ENCODE assay signal across 27 cellular contexts in genomic region chr2:230889911-230890601, GRCh38. TPM values are rescaled to one million over a fixed set of nuclear protein-coding genes. Genes with fewer than 3 reads are reported as not detected.
DNase-seq lines count a peak whose midpoint lies in the region; ATAC-seq and TF ChIP-seq lines count a peak whose summit lies in the region.
"Had no signal": no experiment of that assay in that cellular context is flagged by ENCODE, and none has a peak within 500 bp of the region (broad histone marks: within the 10 kb centered on the region; RNA-seq: fewer than 3 reads in every experiment).

No MANE protein-coding gene starts in this region.

- intact Hi-C loops in sciatic nerve (cut with DNase I) = no loop called here

- H3K9me3 ChIP-seq in neural progenitor cell (ENCODE audit: low read depth) = no peaks in the 10 kb centered on the region
- H3K9me3 ChIP-seq: SK-N-SH had no signal

- no peak overlapping the region for H3K4me3 ChIP-seq in neural progenitor cell
- H3K4me3 ChIP-seq: K562 had no signal

- H4K20me1 ChIP-seq in neural progenitor cell (ENCODE audit: low read depth) = no peaks in the 10 kb centered on the region

- peak overlapping the region; percentile 21 for H3K27ac ChIP-seq in cingulate gyrus (ENCODE audit: low read depth, low read length)
- H3K27ac ChIP-seq in neural progenitor cell = no peak overlapping the region
- H3K27ac ChIP-seq: C4-2B, HL-60, RWPE1 had no signal

- H3K27ac Mint-ChIP-seq in activated naive CD8-positive, alpha-beta T cell treated with anti-CD3 and anti-CD28 coated beads, Interleukin-2, amount 10 ng/mL, durations not matched to agents 7 days and 5 days = no peak overlapping the region
- no peak overlapping the region for H3K27ac Mint-ChIP-seq in activated naive CD8-positive, alpha-beta T cell treated with anti-CD3 and anti-CD28 coated beads for 36 hours
- H3K27ac Mint-ChIP-seq in neural progenitor cell = peak overlapping the region; percentile 33
- H3K27ac Mint-ChIP-seq: HFFc6 had no signal

- no peaks in the 10 kb centered on the region for H3K36me3 ChIP-seq in neural progenitor cell

- H3K4me2 ChIP-seq in neural progenitor cell = no peak overlapping the region
- H3K4me2 ChIP-seq: SK-N-SH had no signal

- peaks cover 11% of the 10 kb centered on the region for H3F3A ChIP-seq in neural progenitor cell (ENCODE audit: low read depth)

- POLR2A ChIA-PET in activated naive CD8-positive, alpha-beta T cell treated with anti-CD3 and anti-CD28 coated beads, Interleukin-2, amount 10 ng/mL, durations not matched to agents 7 days and 5 days (lab: Charles Lee) = no interaction called here

- H3K4me1 Mint-ChIP-seq in activated naive CD8-positive, alpha-beta T cell treated with anti-CD3 and anti-CD28 coated beads, Interleukin-2, amount 10 ng/mL, durations not matched to agents 7 days and 5 days = peaks cover 40% of the 10 kb centered on the region
- peaks cover 38% of the 10 kb centered on the region for H3K4me1 Mint-ChIP-seq in activated naive CD8-positive, alpha-beta T cell treated with anti-CD3 and anti-CD28 coated beads for 36 hours
- peaks cover 66% of the 10 kb centered on the region for H3K4me1 Mint-ChIP-seq in neural progenitor cell

- peaks cover 32% of the 10 kb centered on the region for H3K4me1 ChIP-seq in neural progenitor cell

- DNase-seq in activated naive CD8-positive, alpha-beta T cell treated with anti-CD3 and anti-CD28 coated beads, Interleukin-2, amount 10 ng/mL, durations not matched to agents 7 days and 5 days = peak; percentile 16
- no peak for DNase-seq in activated naive CD8-positive, alpha-beta T cell treated with anti-CD3 and anti-CD28 coated beads for 36 hours
- DNase-seq in neural progenitor cell (ENCODE audit: low spot score) = no peak
- DNase-seq in HCEC 1CT = no peak
- no peak for DNase-seq in sciatic nerve (ENCODE audit: low spot score)
- DNase-seq: Calu3; CD8-positive, alpha-beta memory T cell; DMS53; GDM1; H7; HFFc6; NCI-H1092 treated with DMSO at 0.1 percent for 48 hours; NCI-H1436 treated with DMSO at 0.1 percent for 48 hours; NCI-H2029; NCI-H2227 treated with DMSO at 0.1 percent for 48 hours; NCI-H510A; NK-92 treated with Interleukin-12 subunit alpha and Interleukin-12 subunit beta, amount 100 ng/mL, for 24 hours; SIG-M5; SK-N-SH had no signal

- H3K4me3 Mint-ChIP-seq in activated naive CD8-positive, alpha-beta T cell treated with anti-CD3 and anti-CD28 coated beads, Interleukin-2, amount 10 ng/mL, durations not matched to agents 7 days and 5 days = no peak overlapping the region
- no peak overlapping the region for H3K4me3 Mint-ChIP-seq in activated naive CD8-positive, alpha-beta T cell treated with anti-CD3 and anti-CD28 coated beads for 36 hours
- no peak overlapping the region for H3K4me3 Mint-ChIP-seq in neural progenitor cell
- H3K4me3 Mint-ChIP-seq: HFFc6 had no signal

- no peak for TF ChIP-seq CTCF in neural progenitor cell (IDR thresholded peaks at IDR 0.05)

- H3K27me3 ChIP-seq in neural progenitor cell = no peaks in the 10 kb centered on the region

- H3K27me3 Mint-ChIP-seq in activated naive CD8-positive, alpha-beta T cell treated with anti-CD3 and anti-CD28 coated beads, Interleukin-2, amount 10 ng/mL, durations not matched to agents 7 days and 5 days = peaks cover 10% of the 10 kb centered on the region
- no peaks in the 10 kb centered on the region for H3K27me3 Mint-ChIP-seq in activated naive CD8-positive, alpha-beta T cell treated with anti-CD3 and anti-CD28 coated beads for 36 hours
- H3K27me3 Mint-ChIP-seq in neural progenitor cell (ENCODE audit: insufficient read depth, low read depth) = peaks cover 5% of the 10 kb centered on the region

- peaks cover 3% of the 10 kb centered on the region for H3K36me3 Mint-ChIP-seq in activated naive CD8-positive, alpha-beta T cell treated with anti-CD3 and anti-CD28 coated beads, Interleukin-2, amount 10 ng/mL, durations not matched to agents 7 days and 5 days
- H3K36me3 Mint-ChIP-seq in activated naive CD8-positive, alpha-beta T cell treated with anti-CD3 and anti-CD28 coated beads for 36 hours = peaks cover 3% of the 10 kb centered on the region
- H3K36me3 Mint-ChIP-seq in neural progenitor cell = peaks cover 3% of the 10 kb centered on the region
- H3K36me3 Mint-ChIP-seq: CD8-positive, alpha-beta memory T cell had no signal

- H2AFZ ChIP-seq in neural progenitor cell (replicated peaks) = no peak overlapping the region

- ATAC-seq in activated naive CD8-positive, alpha-beta T cell treated with anti-CD3 and anti-CD28 coated beads, Interleukin-2, amount 10 ng/mL, durations not matched to agents 7 days and 5 days (ENCODE audit: low read depth) = no peak
- ATAC-seq in sciatic nerve (no peak), HG03108 (IDR thresholded peaks at IDR 0.05; ENCODE audit: unreplicated experiment) (no peak)
- ATAC-seq: HepG2, K562 had no signal

- no peaks in the 10 kb centered on the region for H3K79me2 ChIP-seq in neural progenitor cell (ENCODE audit: low read depth)

- no peak overlapping the region for H3K9ac ChIP-seq in neural progenitor cell
- H3K9ac ChIP-seq: SK-N-SH had no signal

- no peaks in the 10 kb centered on the region for H3K9me3 Mint-ChIP-seq in activated naive CD8-positive, alpha-beta T cell treated with anti-CD3 and anti-CD28 coated beads, Interleukin-2, amount 10 ng/mL, durations not matched to agents 7 days and 5 days
- peaks cover 5% of the 10 kb centered on the region for H3K9me3 Mint-ChIP-seq in activated naive CD8-positive, alpha-beta T cell treated with anti-CD3 and anti-CD28 coated beads for 36 hours
- peaks cover 5% of the 10 kb centered on the region for H3K9me3 Mint-ChIP-seq in neural progenitor cell
- H3K9me3 Mint-ChIP-seq: HFFc6 had no signal

RNA-seq across cellular contexts. Expression of gene ITM2C, which starts 25.3 kb away (rescaled TPM):
- 100 to 1,000 TPM; 102 to 105 TPM for total RNA-seq in activated naive CD8-positive, alpha-beta T cell treated with anti-CD3 and anti-CD28 coated beads, Interleukin-2, amount 10 ng/mL, durations not matched to agents 7 days and 5 days
- total RNA-seq in activated naive CD8-positive, alpha-beta T cell treated with anti-CD3 and anti-CD28 coated beads for 36 hours = 10 to 100 TPM; 69.9 to 73.6 TPM
- total RNA-seq in neural progenitor cell (ENCODE audit: low replicate concordance) = 84.6 and 146 TPM in 2 replicates
- 136 TPM for total RNA-seq in sciatic nerve

RNA-seq across cellular contexts. Expression of gene GPR55, which starts 35.0 kb away (rescaled TPM):
- total RNA-seq in activated naive CD8-positive, alpha-beta T cell treated with anti-CD3 and anti-CD28 coated beads, Interleukin-2, amount 10 ng/mL, durations not matched to agents 7 days and 5 days = 10 to 100 TPM; 18.8 to 21.5 TPM
- total RNA-seq in activated naive CD8-positive, alpha-beta T cell treated with anti-CD3 and anti-CD28 coated beads for 36 hours = 10 to 100 TPM; 18.8 to 20.4 TPM
- total RNA-seq in neural progenitor cell (ENCODE audit: low replicate concordance) = not detected in 2 replicates
- 0.18 TPM for total RNA-seq in sciatic nerve
- total RNA-seq: Calu3, H7, HepG2, HFFc6, HT-29 had no signal

Comparison
In these comparisons a context has a peak if more than half of its experiments do, and no peak if none do; other contexts are left out.
1. RNA of gene GPR55, which starts 35.0 kb away (total RNA-seq): 18.8 to 21.5 TPM in activated naive CD8-positive, alpha-beta T cell treated with anti-CD3 and anti-CD28 coated beads, Interleukin-2, amount 10 ng/mL, durations not matched to agents 7 days and 5 days and 18.8 to 20.4 TPM in activated naive CD8-positive, alpha-beta T cell treated with anti-CD3 and anti-CD28 coated beads for 36 hours; 0.18 TPM in sciatic nerve (single experiment) and not detected in neural progenitor cell; every median in the first group is over 10 times any median in the second.